ENCODE assay signal across 15 cellular contexts in the genomic region with DNA sequence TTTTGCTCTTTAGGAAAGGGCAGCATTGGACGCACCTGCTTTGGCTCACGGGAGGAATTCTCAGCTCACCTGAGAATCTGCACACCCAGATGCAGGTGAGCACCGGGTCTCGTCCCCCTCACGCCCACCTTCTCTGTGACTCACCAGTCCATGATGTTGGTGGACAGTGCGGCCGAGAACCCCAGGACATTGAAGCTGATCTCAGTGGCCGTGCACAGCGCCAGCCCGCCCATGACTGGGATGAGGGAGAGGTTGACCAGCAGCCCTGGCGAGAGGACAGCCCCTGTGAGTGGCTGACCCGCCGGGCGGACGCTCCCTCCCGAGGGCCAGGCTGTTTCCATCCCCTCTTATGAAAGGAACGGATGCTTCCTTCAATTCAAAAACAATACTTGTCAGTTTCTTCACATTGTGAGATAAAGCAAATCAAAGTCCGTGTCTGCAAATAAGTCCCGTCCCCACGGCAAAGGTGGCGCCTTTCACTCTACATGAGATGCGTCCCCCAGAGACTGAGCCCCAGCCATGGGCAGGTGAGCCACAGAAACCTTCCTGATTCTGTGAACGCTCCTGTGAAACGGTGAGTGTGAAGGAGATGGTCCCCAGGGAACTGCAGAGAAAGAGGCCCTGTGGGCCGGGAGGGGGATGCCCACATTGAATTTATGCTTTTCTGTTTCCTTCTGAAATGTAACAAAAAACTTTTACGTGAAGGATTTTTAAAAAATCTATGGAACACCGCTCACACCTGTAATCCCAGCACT. TPM values are rescaled to one million over a fixed set of nuclear protein-coding genes. Genes with fewer than 3 reads are reported as not detected.
A peak's percentile ranks its signal among the peaks of the same experiment; 100 is the strongest.
DNase-seq lines count a peak whose midpoint lies in the region; ATAC-seq and TF ChIP-seq lines count a peak whose summit lies in the region.
"Had no signal": no experiment of that assay in that cellular context is flagged by ENCODE, and none has a peak within 500 bp of the region (broad histone marks: within the 10 kb centered on the region; RNA-seq: fewer than 3 reads in every experiment).

No MANE protein-coding gene starts in this region.

- H3K27ac Mint-ChIP-seq in H9 = peak overlapping the region in 2 of 3 experiments; percentile 44 to 53; a peak in 2 of 7 replicates
- H3K27ac Mint-ChIP-seq in glutamatergic neuron (ENCODE audit: unreplicated experiment) = peak overlapping the region; percentile 72

- no peak overlapping the region for H2BK15ac ChIP-seq in H9 (ENCODE audit: low read depth, low read length)

- no peak overlapping the region for H3K14ac ChIP-seq in H9 (ENCODE audit: insufficient read depth, low read length)

- H3K56ac ChIP-seq in H9 (ENCODE audit: insufficient read length, low read depth, low read length) = no peak overlapping the region

- H3K4me3 Mint-ChIP-seq in H9 = no peak overlapping the region
- H3K4me3 Mint-ChIP-seq in glutamatergic neuron (ENCODE audit: unreplicated experiment) = no peak overlapping the region
- H3K4me3 Mint-ChIP-seq: CD8-positive, alpha-beta memory T cell had no signal

- H3K23ac ChIP-seq in H9 (ENCODE audit: insufficient read length, low read depth, low read length) = no peak overlapping the region

- no peak overlapping the region for H4K5ac ChIP-seq in H9 (ENCODE audit: insufficient read length, low read depth, low read length)

- intact Hi-C loops in sciatic nerve (cut with DNase I) = no loop called here

- H3K23me2 ChIP-seq in H9 (ENCODE audit: insufficient read length, low read depth, low read length, poor library complexity, severe bottlenecking) = no peaks in the 10 kb centered on the region

- no peak overlapping the region for H2BK12ac ChIP-seq in H9 (ENCODE audit: insufficient read length, low read depth, low read length)

- no peaks in the 10 kb centered on the region for H3K4me1 ChIP-seq in H9 (ENCODE audit: insufficient read depth, low read length)

- no peak overlapping the region for H3K18ac ChIP-seq in H9 (ENCODE audit: insufficient read length, low read depth, low read length)

- H2BK120ac ChIP-seq in H9 (ENCODE audit: low read depth, low read length, poor library complexity, severe bottlenecking) = no peak overlapping the region

- no peak overlapping the region for H4K8ac ChIP-seq in H9 (replicated peaks; ENCODE audit: insufficient read length, low read depth, low read length)

- no peaks in the 10 kb centered on the region for H4K20me1 ChIP-seq in H9 (ENCODE audit: control insufficient read depth, insufficient read depth, insufficient read length)

- H3K4ac ChIP-seq in H9 (ENCODE audit: low read depth, low read length) = no peak overlapping the region

- WGBS in H9 (ENCODE audit: extremely low coverage, insufficient read length, low lambda C conversion rate) = no CpG with 5 or more reads among the region's 27 CpGs

- in situ Hi-C loops in GM13976 (cut with MboI; ENCODE audit: low sequenced_read_pairs, unreplicated experiment) = no loop called here

- H3K4me1 Mint-ChIP-seq in H9 (no peaks in the 10 kb centered on the region), glutamatergic neuron (ENCODE audit: low read depth, unreplicated experiment) (no peaks in the 10 kb centered on the region)

- H3K27me3 ChIP-seq in H9 (ENCODE audit: insufficient read depth, low read length) = no peaks in the 10 kb centered on the region

- no peak overlapping the region for H4K91ac ChIP-seq in H9 (ENCODE audit: insufficient read length, low read depth, low read length)

- DNase-seq in GM13976 (ENCODE audit: low spot score) (peak; percentile 20), H9 (no peak), glutamatergic neuron (no peak), sciatic nerve (ENCODE audit: low spot score) (peak; percentile 54), OCI-M1 (lab: John Stamatoyannopoulos, UW) (no peak), HUDEP-2 (lab: John Stamatoyannopoulos, UW; ENCODE audit: unreplicated experiment in 76 of 76) (no peak)
- DNase-seq in NK-92 treated with Interleukin-12 subunit alpha and Interleukin-12 subunit beta, amount 100 ng/mL, for 24 hours (lab: John Stamatoyannopoulos, UW) = no peak
- DNase-seq: CD8-positive, alpha-beta memory T cell; DMS 273 treated with DMSO at 0.1 percent for 48 hours; HCEC 1CT; KBM-7; NCI-H1436 treated with DMSO at 0.1 percent for 48 hours; NCI-H2081; NCI-H510A treated with DMSO at 0.1 percent for 48 hours had no signal

- H3T11ph ChIP-seq in H9 (ENCODE audit: low read length) = no peak overlapping the region

- H3K27ac ChIP-seq in H9 (ENCODE audit: insufficient read length, low read depth, low read length) = no peak overlapping the region

- no peaks in the 10 kb centered on the region for H3K9me3 ChIP-seq in H9 (ENCODE audit: control insufficient read depth, low read depth, low read length)

- TF ChIP-seq CTCF in GM13976 (IDR thresholded peaks at IDR 0.05; ENCODE audit: borderline replicate concordance, control extremely low read depth, extremely low read depth, insufficient read depth, missing control alignments) = no peak
- TF ChIP-seq CTCF in H9 (conservative IDR thresholded peaks at IDR 0.05) = no peak
- no peak for TF ChIP-seq CTCF in glutamatergic neuron (IDR thresholded peaks at IDR 0.05; ENCODE audit: partially characterized antibody, unreplicated experiment)

- H2BK20ac ChIP-seq in H9 (ENCODE audit: low read depth, low read length, poor library complexity, severe bottlenecking) = no peak overlapping the region

- H2BK5ac ChIP-seq in H9 (ENCODE audit: insufficient read length, low read length) = no peak overlapping the region

- no peak overlapping the region for H2AK5ac ChIP-seq in H9 (ENCODE audit: insufficient read length, low read length)

- H3K79me1 ChIP-seq in H9 (ENCODE audit: insufficient read depth, low read depth, low read length, poor library complexity, severe bottlenecking) = no peaks in the 10 kb centered on the region

- H3K9me3 Mint-ChIP-seq in H9 (no peaks in the 10 kb centered on the region), glutamatergic neuron (ENCODE audit: unreplicated experiment) (no peaks in the 10 kb centered on the region)
- H3K9me3 Mint-ChIP-seq: CD8-positive, alpha-beta memory T cell had no signal

- no peak overlapping the region for H3K4me2 ChIP-seq in H9 (ENCODE audit: insufficient read depth, insufficient read length, low read length)

- H3K79me2 ChIP-seq in H9 (ENCODE audit: insufficient read depth, low read length) = no peaks in the 10 kb centered on the region

- H3K9ac ChIP-seq in H9 (ENCODE audit: extremely low read depth, insufficient read length, low read length) = no peak overlapping the region

- H2AFZ ChIP-seq in H9 (ENCODE audit: low read length) = no peak overlapping the region

- H3K36me3 Mint-ChIP-seq in H9 (ENCODE audit: insufficient read depth in 1 of 3, low read depth in 3 of 3) (peaks cover 10 to 42% (median 38%) of the 10 kb centered on the region in 3 experiments; a peak in 6 of 7 replicates), glutamatergic neuron (ENCODE audit: unreplicated experiment) (peaks cover 3% of the 10 kb centered on the region)

- no peak for ATAC-seq in sciatic nerve

- H3K27me3 Mint-ChIP-seq in H9 (ENCODE audit: low read depth) (no peaks in the 10 kb centered on the region), glutamatergic neuron (ENCODE audit: unreplicated experiment) (no peaks in the 10 kb centered on the region)
- H3K27me3 Mint-ChIP-seq: CD8-positive, alpha-beta memory T cell had no signal

RNA-seq across cellular contexts. Expression of a gene that starts 12.7 kb away (rescaled TPM):
- 30.1 and 33.3 TPM in 2 replicates for total RNA-seq in H9 (2021)
- 32.7 TPM for total RNA-seq in glutamatergic neuron (ENCODE audit: unreplicated experiment)
- 27.9 TPM for total RNA-seq in sciatic nerve

RNA-seq across cellular contexts. Expression of a gene that starts 21.1 kb away (rescaled TPM):
- total RNA-seq in H9 (2021) (39.6 and 41.7 TPM in 2 replicates), glutamatergic neuron (ENCODE audit: unreplicated experiment) (151 TPM), sciatic nerve (45.6 TPM)

RNA-seq across cellular contexts. Expression of a gene that starts 39.6 kb away (rescaled TPM):
- total RNA-seq in H9 (2021) (12.5 and 13.7 TPM in 2 replicates), glutamatergic neuron (ENCODE audit: unreplicated experiment) (162 TPM), sciatic nerve (5.4 TPM)
- total RNA-seq: HT1080 had no signal

RNA-seq across cellular contexts. Expression of a gene that starts 52.6 kb away (rescaled TPM):
- total RNA-seq in H9 (2021) (49.5 and 50.1 TPM in 2 replicates), glutamatergic neuron (ENCODE audit: unreplicated experiment) (62.8 TPM), sciatic nerve (51.5 TPM)

RNA-seq across cellular contexts. Expression of a gene that starts 56.2 kb away (rescaled TPM):
- total RNA-seq in H9 (2021) (77.8 and 78.9 TPM in 2 replicates), glutamatergic neuron (ENCODE audit: unreplicated experiment) (77.7 TPM), sciatic nerve (68.4 TPM)

Comparison
In these comparisons a context has a peak if more than half of its experiments do, and no peak if none do; other contexts are left out.
1. DNase-seq: peak in GM13976 (single experiment) and sciatic nerve (single experiment); none in H9 (single experiment), glutamatergic neuron (single experiment), OCI-M1 (single experiment), NK-92 treated with Interleukin-12 subunit alpha and Interleukin-12 subunit beta, amount 100 ng/mL, for 24 hours (single experiment) and HUDEP-2 (0 of 76).
2. RNA of a gene that starts 39.6 kb away (total RNA-seq): 162 TPM in glutamatergic neuron (single experiment); 12.5 to 13.7 TPM in H9 and 5.4 TPM in sciatic nerve (single experiment); every median in the first group is over 10 times any median in the second.